ENCODE assay signal across 2 cellular contexts in the genomic region with DNA sequence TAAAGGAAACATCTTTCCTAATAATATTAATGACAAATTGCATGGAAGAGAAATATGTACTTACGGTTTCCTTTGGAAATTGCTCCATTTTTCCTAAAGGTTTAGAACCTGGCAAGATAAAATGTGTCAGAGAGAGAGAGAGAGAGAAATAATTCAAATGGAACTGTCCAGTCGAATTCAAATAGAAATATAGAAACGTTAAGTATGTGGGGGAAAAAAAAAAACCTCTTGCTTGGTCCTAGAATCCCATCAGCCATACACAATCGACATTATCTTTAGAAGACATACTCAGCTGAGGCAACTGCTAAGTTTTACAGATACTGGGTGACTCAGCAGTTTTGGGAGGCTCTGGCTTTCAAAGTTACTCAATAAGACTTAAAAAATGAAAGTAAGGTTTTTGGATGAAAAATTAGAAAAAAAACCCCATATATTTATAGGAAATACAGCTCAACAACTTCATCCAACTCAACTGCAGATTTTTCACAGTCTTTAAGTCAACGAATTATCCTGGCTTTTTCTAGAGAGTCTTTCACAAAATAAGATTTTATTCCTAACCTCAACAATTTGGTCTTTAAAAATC.
TF ChIP-seq lines count a peak whose summit lies in the region.

Gene SPTA1 (minus strand): TSS at position 286 of the 580 bp plus-strand sequence. CDS start 198 bp downstream, at position 88.

TF ChIP-seq in HepG2, 621 proteins besides CTCF, POLR2A, EP300 and RAD21:
- TF ChIP-seq ZNF33A (CRISPR knock-in tag; IDR thresholded peaks at IDR 0.05; ENCODE audit: borderline replicate concordance) (no peak), TCF7 (IDR thresholded peaks at IDR 0.05; ENCODE audit: low read depth) (no peak), RCOR2 (CRISPR knock-in tag; IDR thresholded peaks at IDR 0.05) (no peak), MAFF (IDR thresholded peaks at IDR 0.05; ENCODE audit: low read depth, low read length) (peak; percentile 17; the same call in 1 of the 2 replicates), NFE2L2 (IDR thresholded peaks at IDR 0.05; ENCODE audit: low read length) (peak; percentile 77), MAFK (conservative IDR thresholded peaks at IDR 0.05 in 1 of 2, IDR thresholded peaks at IDR 0.05 in 1 of 2; ENCODE audit: low read length in 2 of 2) (peak; percentile 24 to 47; a peak in 2 of 4 replicates), RAD51 (IDR thresholded peaks at IDR 0.05; ENCODE audit: borderline replicate concordance) (no peak)
- TF ChIP-seq, protein P1, sequence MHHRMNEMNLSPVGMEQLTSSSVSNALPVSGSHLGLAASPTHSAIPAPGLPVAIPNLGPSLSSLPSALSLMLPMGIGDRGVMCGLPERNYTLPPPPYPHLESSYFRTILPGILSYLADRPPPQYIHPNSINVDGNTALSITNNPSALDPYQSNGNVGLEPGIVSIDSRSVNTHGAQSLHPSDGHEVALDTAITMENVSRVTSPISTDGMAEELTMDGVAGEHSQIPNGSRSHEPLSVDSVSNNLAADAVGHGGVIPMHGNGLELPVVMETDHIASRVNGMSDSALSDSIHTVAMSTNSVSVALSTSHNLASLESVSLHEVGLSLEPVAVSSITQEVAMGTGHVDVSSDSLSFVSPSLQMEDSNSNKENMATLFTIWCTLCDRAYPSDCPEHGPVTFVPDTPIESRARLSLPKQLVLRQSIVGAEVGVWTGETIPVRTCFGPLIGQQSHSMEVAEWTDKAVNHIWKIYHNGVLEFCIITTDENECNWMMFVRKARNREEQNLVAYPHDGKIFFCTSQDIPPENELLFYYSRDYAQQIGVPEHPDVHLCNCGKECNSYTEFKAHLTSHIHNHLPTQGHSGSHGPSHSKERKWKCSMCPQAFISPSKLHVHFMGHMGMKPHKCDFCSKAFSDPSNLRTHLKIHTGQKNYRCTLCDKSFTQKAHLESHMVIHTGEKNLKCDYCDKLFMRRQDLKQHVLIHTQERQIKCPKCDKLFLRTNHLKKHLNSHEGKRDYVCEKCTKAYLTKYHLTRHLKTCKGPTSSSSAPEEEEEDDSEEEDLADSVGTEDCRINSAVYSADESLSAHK (CRISPR knock-in tag; IDR thresholded peaks at IDR 0.05; ENCODE audit: borderline replicate concordance): no peak

TF ChIP-seq in H1, 55 proteins besides CTCF, POLR2A, EP300 and RAD21:
- TF ChIP-seq MAFK (IDR thresholded peaks at IDR 0.05; ENCODE audit: low read depth, low read length) (peak; percentile 12; the same call in 1 of the 2 replicates), RBBP5 (IDR thresholded peaks at IDR 0.05; ENCODE audit: borderline replicate concordance, low read depth, low read length) (no peak)
